In the genomic region with DNA sequence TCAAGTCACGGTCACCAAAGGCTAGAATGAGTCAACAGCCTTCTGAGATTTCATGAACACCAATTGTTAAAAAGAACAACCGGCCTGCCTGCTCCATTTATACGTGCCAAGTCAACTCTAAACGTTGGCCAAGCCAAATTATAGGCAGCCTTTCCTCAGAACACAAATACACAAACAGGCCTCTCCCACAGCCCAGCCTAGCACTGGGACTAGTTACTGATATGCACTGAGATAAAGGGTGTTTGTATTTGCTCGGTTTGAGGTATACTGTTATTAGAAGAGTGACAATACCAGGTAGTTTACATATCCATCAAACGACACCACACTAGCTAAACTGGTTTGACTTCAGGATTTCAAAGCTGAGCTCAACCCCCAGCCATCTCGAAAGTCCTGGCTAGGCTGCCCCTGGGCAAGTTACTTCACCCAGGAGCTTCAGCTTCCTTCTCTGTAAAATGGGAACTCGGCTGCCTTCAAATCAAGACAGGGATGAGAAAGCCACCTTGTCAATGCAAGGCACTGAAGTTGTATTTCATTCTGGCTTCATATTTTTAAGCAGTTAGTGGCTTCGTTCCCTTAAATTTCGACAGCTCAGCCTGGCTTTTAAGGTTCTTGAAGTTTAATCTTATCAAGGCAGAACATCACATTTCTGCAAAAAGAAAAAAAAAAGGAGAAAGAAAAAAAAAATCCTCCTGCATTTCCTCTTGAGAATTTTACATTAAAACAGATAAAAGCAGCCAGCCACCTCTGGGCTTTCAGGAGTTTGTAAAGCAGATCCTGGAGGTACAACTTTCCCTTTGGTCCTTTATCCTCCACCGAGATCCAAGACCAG, we compare ENCODE assay signal across 8 cellular contexts. TPM values are rescaled to one million over a fixed set of nuclear protein-coding genes. Genes with fewer than 3 reads are reported as not detected.
DNase-seq lines count a peak whose midpoint lies in the region; ATAC-seq and TF ChIP-seq lines count a peak whose summit lies in the region.

No MANE protein-coding gene starts in this region.

- peaks cover 77% of the 10 kb centered on the region for H3K79me2 ChIP-seq in DOHH2 (ENCODE audit: control insufficient read depth, low read length)
- peaks cover 90% of the 10 kb centered on the region for H3K79me2 ChIP-seq in neural progenitor cell (ENCODE audit: low read depth)

- H3K4me3 ChIP-seq in DOHH2 (ENCODE audit: low read length) (no peak overlapping the region), neural progenitor cell (peak overlapping the region; percentile 97)

- H3K9ac ChIP-seq in neural progenitor cell = no peak overlapping the region

- H3K4me1 ChIP-seq in DOHH2 (ENCODE audit: control insufficient read depth, low read length) (peaks cover 32% of the 10 kb centered on the region), neural progenitor cell (peaks cover 60% of the 10 kb centered on the region)

- no peak overlapping the region for H2AFZ ChIP-seq in neural progenitor cell (replicated peaks)

- peaks cover 25% of the 10 kb centered on the region for H4K20me1 ChIP-seq in DOHH2 (ENCODE audit: control insufficient read depth, insufficient read depth, low read depth, low read length)
- peaks cover 75% of the 10 kb centered on the region for H4K20me1 ChIP-seq in neural progenitor cell (ENCODE audit: low read depth)

- peaks cover 10% of the 10 kb centered on the region for H3F3A ChIP-seq in DOHH2 (ENCODE audit: control insufficient read depth, insufficient read depth)
- peaks cover 8% of the 10 kb centered on the region for H3F3A ChIP-seq in neural progenitor cell (ENCODE audit: low read depth)

- peak overlapping the region; percentile 79 for H3K4me3 Mint-ChIP-seq in neural progenitor cell

- H3K36me3 ChIP-seq in DOHH2 (ENCODE audit: control insufficient read depth, low read length) = peaks cover 76% of the 10 kb centered on the region
- H3K36me3 ChIP-seq in neural progenitor cell = no peaks in the 10 kb centered on the region

- H3K27ac ChIP-seq in DOHH2 (ENCODE audit: low read depth, low read length) (no peak overlapping the region), neural progenitor cell (no peak overlapping the region)

- H3K36me3 Mint-ChIP-seq in neural progenitor cell = peaks cover 20% of the 10 kb centered on the region

- H3K9me3 ChIP-seq in DOHH2 (ENCODE audit: control insufficient read depth, insufficient read depth, low read length) = no peaks in the 10 kb centered on the region
- no peaks in the 10 kb centered on the region for H3K9me3 ChIP-seq in neural progenitor cell (ENCODE audit: low read depth)

- H3K27ac Mint-ChIP-seq in neural progenitor cell = no peak overlapping the region

- DNase-seq in NCI-H69 (lab: John Stamatoyannopoulos, UW) = peak; percentile 48
- DNase-seq in dermis blood vessel endothelial cell = peak; percentile 59
- no peak for DNase-seq in neural progenitor cell (ENCODE audit: low spot score)
- DNase-seq in SHP77 treated with DMSO at 0.1 percent for 48 hours (lab: John Stamatoyannopoulos, UW) = no peak
- no peak for DNase-seq in NCI-H446 treated with DMSO at 0.1 percent for 48 hours (lab: John Stamatoyannopoulos, UW)

- H3K4me1 Mint-ChIP-seq in neural progenitor cell = peaks cover 72% of the 10 kb centered on the region

- ATAC-seq in HG02938 (IDR thresholded peaks at IDR 0.05; ENCODE audit: unreplicated experiment) (no peak), HG03139 (IDR thresholded peaks at IDR 0.05; ENCODE audit: unreplicated experiment) (no peak)

- H3K27me3 ChIP-seq in DOHH2 (ENCODE audit: control insufficient read depth, low read length) = no peaks in the 10 kb centered on the region
- no peaks in the 10 kb centered on the region for H3K27me3 ChIP-seq in neural progenitor cell

- H3K4me2 ChIP-seq in DOHH2 (ENCODE audit: low read length) (0 out of 2 replicates have a peak overlapping the region, but pooled peaks have one; percentile 11), neural progenitor cell (peak overlapping the region; percentile 94)

- TF ChIP-seq CTCF in DOHH2 (IDR thresholded peaks at IDR 0.05; ENCODE audit: low read depth, low read length, poor library complexity, severe bottlenecking) = no peak
- no peak for TF ChIP-seq CTCF in neural progenitor cell (IDR thresholded peaks at IDR 0.05)

- peaks cover 2% of the 10 kb centered on the region for H3K9me3 Mint-ChIP-seq in neural progenitor cell

- H3K27me3 Mint-ChIP-seq in neural progenitor cell (ENCODE audit: insufficient read depth, low read depth) = peaks cover 6% of the 10 kb centered on the region

- no peaks in the 10 kb centered on the region for H3K9me2 ChIP-seq in DOHH2 (replicated peaks; ENCODE audit: control insufficient read depth, low read length)

RNA-seq across cellular contexts. Expression of gene TLE3, which starts 4.0 kb away (rescaled TPM):
- total RNA-seq in dermis blood vessel endothelial cell = 25.4 and 38.3 TPM in 2 replicates
- total RNA-seq in neural progenitor cell (ENCODE audit: low replicate concordance) = 22.1 and 78.5 TPM in 2 replicates

Comparison
In these comparisons a context has a peak if more than half of its experiments do, and no peak if none do; other contexts are left out.
1. DNase-seq: peak in NCI-H69 (single experiment) and dermis blood vessel endothelial cell (single experiment); none in neural progenitor cell (single experiment), SHP77 treated with DMSO at 0.1 percent for 48 hours (single experiment) and NCI-H446 treated with DMSO at 0.1 percent for 48 hours (single experiment).